Comparison of ENCODE assay signal across 38 cellular contexts in the genomic region with DNA sequence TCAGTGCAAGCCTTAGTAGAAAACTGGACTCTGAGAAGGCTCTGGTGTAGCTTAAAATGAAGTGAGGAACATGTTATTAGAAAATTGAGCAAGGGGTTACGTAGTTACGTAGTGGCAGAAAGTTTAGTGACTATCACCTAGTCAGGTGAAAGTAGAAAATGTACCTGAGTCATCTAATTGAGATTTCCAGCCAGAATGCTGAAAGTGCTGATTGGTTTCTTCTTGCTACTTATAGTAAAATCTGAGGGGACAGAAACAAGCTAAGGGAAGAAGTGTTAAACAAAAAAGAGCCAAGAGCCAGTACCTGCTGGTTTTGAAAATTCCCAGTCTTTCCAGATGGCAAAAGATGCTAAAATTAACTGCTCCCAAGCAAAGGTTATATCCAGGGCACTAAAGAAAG. TPM values are rescaled to one million over a fixed set of nuclear protein-coding genes. Genes with fewer than 3 reads are reported as not detected.
"Had no signal": no experiment of that assay in that cellular context is flagged by ENCODE, and none has a peak within 500 bp of the region (broad histone marks: within the 10 kb centered on the region; RNA-seq: fewer than 3 reads in every experiment).

No MANE protein-coding gene starts in this region.

- H3K9me3 ChIP-seq: MG63 had no signal

- H3K4me3 ChIP-seq: MG63 had no signal

- H3K36me3 ChIP-seq: MG63 had no signal

- H3K27me3 ChIP-seq: MG63 had no signal

- DNase-seq: Karpas-422, Kasumi-1, MG63, MM.1S, MV-4-11, NCI-H1048, NCI-H1092, NCI-H1092 treated with DMSO at 0.1 percent for 48 hours, NCI-H1105, NCI-H1105 treated with DMSO at 0.1 percent for 48 hours, NCI-H1417, NCI-H1417 treated with DMSO at 0.1 percent for 48 hours, NCI-H1436, NCI-H1436 treated with DMSO at 0.1 percent for 48 hours, NCI-H146, NCI-H1694, NCI-H1694 treated with DMSO at 0.1 percent for 48 hours, NCI-H187, NCI-H187 treated with DMSO at 0.1 percent for 48 hours, NCI-H1930, NCI-H2029, NCI-H2029 treated with DMSO at 0.1 percent for 48 hours, NCI-H2081, NCI-H2081 treated with DMSO at 0.1 percent for 48 hours, NCI-H2107, NCI-H2171, NCI-H2171 treated with DMSO at 0.1 percent for 48 hours, NCI-H2227 treated with DMSO at 0.1 percent for 48 hours, NCI-H226, NCI-H345, NCI-H446, NCI-H446 treated with DMSO at 0.1 percent for 48 hours, NCI-H510A, NCI-H510A treated with DMSO at 0.1 percent for 48 hours, NCI-H524 had no signal

RNA-seq across cellular contexts. Expression of a gene that starts 29.4 kb away (rescaled TPM):
- total RNA-seq: MCF 10A had no signal

RNA-seq across cellular contexts. Expression of a gene that starts 41.0 kb away (rescaled TPM):
- total RNA-seq: LHCN-M2, M059J, MCF 10A had no signal
